21 cellular contexts compared by ENCODE assay signal in the genomic region with DNA sequence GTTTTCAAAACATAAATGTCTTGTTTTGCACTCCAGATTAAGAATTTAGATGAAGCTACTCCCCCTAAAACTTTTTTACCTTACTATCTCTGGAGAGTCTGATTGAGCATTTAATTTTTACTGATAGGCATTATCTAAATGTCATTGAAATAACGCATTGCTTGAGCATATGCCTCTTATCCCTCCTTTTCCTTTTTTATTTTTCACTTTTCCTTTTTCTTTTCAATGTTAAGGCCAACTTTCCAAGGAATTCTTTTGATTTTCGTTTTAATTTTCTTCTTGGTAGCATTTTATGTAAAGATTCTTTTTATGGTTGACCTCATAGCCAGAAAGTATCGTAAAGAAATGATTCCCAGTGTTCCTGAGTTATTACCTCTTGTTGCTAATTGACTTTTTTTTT. TPM values are rescaled to one million over a fixed set of nuclear protein-coding genes. Genes with fewer than 3 reads are reported as not detected.
DNase-seq lines count a peak whose midpoint lies in the region; ATAC-seq and TF ChIP-seq lines count a peak whose summit lies in the region.
"Had no signal": no experiment of that assay in that cellular context is flagged by ENCODE, and none has a peak within 500 bp of the region (broad histone marks: within the 10 kb centered on the region; RNA-seq: fewer than 3 reads in every experiment).

No MANE protein-coding gene starts in this region.

- peaks cover 20% of the 10 kb centered on the region for H3K36me3 Mint-ChIP-seq in activated CD4-positive, alpha-beta T cell treated with anti-CD3 and anti-CD28 coated beads, Interleukin-2, amount 10 ng/mL, durations not matched to agents 24 days and 14 days (ENCODE audit: low read depth)
- H3K36me3 Mint-ChIP-seq in activated CD4-positive, alpha-beta T cell treated with anti-CD3 and anti-CD28 coated beads for 36 hours (ENCODE audit: low read depth): peaks cover 14% of the 10 kb centered on the region
- peaks cover 12% of the 10 kb centered on the region for H3K36me3 Mint-ChIP-seq in activated naive CD8-positive, alpha-beta T cell treated with anti-CD3 and anti-CD28 coated beads, Interleukin-2, amount 10 ng/mL, durations not matched to agents 7 days and 5 days

- no peak for DNase-seq in activated CD4-positive, alpha-beta T cell treated with anti-CD3 and anti-CD28 coated beads, Interleukin-2, amount 10 ng/mL, durations not matched to agents 24 days and 14 days
- DNase-seq in activated CD4-positive, alpha-beta T cell treated with anti-CD3 and anti-CD28 coated beads for 36 hours: no peak
- DNase-seq in activated naive CD8-positive, alpha-beta T cell treated with anti-CD3 and anti-CD28 coated beads, Interleukin-2, amount 10 ng/mL, durations not matched to agents 7 days and 5 days: no peak
- DNase-seq in osteoblast (ENCODE audit: insufficient read length, low spot score, missing footprints) (no peak), SW 1271 (lab: John Stamatoyannopoulos, UW) (no peak), NCI-H1105 treated with DMSO at 0.1 percent for 48 hours (lab: John Stamatoyannopoulos, UW) (no peak)
- DNase-seq: activated naive CD4-positive, alpha-beta T cell treated with anti-CD3 and anti-CD28 coated beads for 36 hours; BE2C; EL; glutamatergic neuron; GOT3; left colon; NCI-H2029 treated with DMSO at 0.1 percent for 48 hours; upper lobe of left lung; WERI-Rb-1 had no signal

- H3K27ac ChIP-seq in osteoblast (ENCODE audit: low read depth, low read length): no peak overlapping the region
- H3K27ac ChIP-seq: right atrium auricular region, SJSA1, upper lobe of left lung, WERI-Rb-1 had no signal

- CTCF ChIA-PET in activated CD4-positive, alpha-beta T cell treated with anti-CD3 and anti-CD28 coated beads for 36 hours (lab: Charles Lee): interaction anchor here (0.6 to 0.7 kb wide), 2 partner anchors 78 to 103 kb away, joined by 3 read pairs; no protein-coding TSS in a partner anchor

- no peak overlapping the region for H2AFZ ChIP-seq in Loucy (ENCODE audit: low read length)
- H2AFZ ChIP-seq in osteoblast (ENCODE audit: low read length): no peak overlapping the region

- peak overlapping the region; percentile 40 for H3K9ac ChIP-seq in Loucy (ENCODE audit: low read depth, low read length, poor library complexity, severe bottlenecking)

- H3K4me3 ChIP-seq in Loucy (ENCODE audit: low read length, poor library complexity, severe bottlenecking): peak overlapping the region; percentile 85
- no peak overlapping the region for H3K4me3 ChIP-seq in osteoblast (ENCODE audit: insufficient read depth, low read length)
- H3K4me3 ChIP-seq: right atrium auricular region, SJSA1, upper lobe of left lung had no signal

- H3K27me3 Mint-ChIP-seq in activated CD4-positive, alpha-beta T cell treated with anti-CD3 and anti-CD28 coated beads, Interleukin-2, amount 10 ng/mL, durations not matched to agents 24 days and 14 days: no peaks in the 10 kb centered on the region
- H3K27me3 Mint-ChIP-seq in activated CD4-positive, alpha-beta T cell treated with anti-CD3 and anti-CD28 coated beads for 36 hours: no peaks in the 10 kb centered on the region
- H3K27me3 Mint-ChIP-seq in activated naive CD8-positive, alpha-beta T cell treated with anti-CD3 and anti-CD28 coated beads, Interleukin-2, amount 10 ng/mL, durations not matched to agents 7 days and 5 days: no peaks in the 10 kb centered on the region
- H3K27me3 Mint-ChIP-seq: central memory CD8-positive, alpha-beta T cell; memory B cell had no signal

- TF ChIP-seq CTCF in Loucy (conservative IDR thresholded peaks at IDR 0.05; ENCODE audit: low read length) (no peak), osteoblast (IDR thresholded peaks at IDR 0.05; ENCODE audit: extremely low read depth, low read depth, low read length) (no peak)

- H3K36me3 ChIP-seq in Loucy (ENCODE audit: insufficient read depth, low read length): no peaks in the 10 kb centered on the region
- no peaks in the 10 kb centered on the region for H3K36me3 ChIP-seq in osteoblast (ENCODE audit: insufficient read depth, low read length)
- H3K36me3 ChIP-seq: BE2C, right atrium auricular region, SJSA1, upper lobe of left lung, WERI-Rb-1 had no signal

- H3K27me3 ChIP-seq in Loucy (ENCODE audit: insufficient read depth, low read length, poor library complexity, severe bottlenecking) (no peaks in the 10 kb centered on the region), osteoblast (ENCODE audit: insufficient read depth, low read length) (no peaks in the 10 kb centered on the region)
- H3K27me3 ChIP-seq: BE2C, right atrium auricular region, SJSA1, upper lobe of left lung had no signal

- no peaks in the 10 kb centered on the region for H3K9me2 ChIP-seq in Loucy (replicated peaks; ENCODE audit: low read depth, low read length)

- H3K4me1 Mint-ChIP-seq in activated CD4-positive, alpha-beta T cell treated with anti-CD3 and anti-CD28 coated beads, Interleukin-2, amount 10 ng/mL, durations not matched to agents 24 days and 14 days: peaks cover 15% of the 10 kb centered on the region
- peaks cover 19% of the 10 kb centered on the region for H3K4me1 Mint-ChIP-seq in activated CD4-positive, alpha-beta T cell treated with anti-CD3 and anti-CD28 coated beads for 36 hours
- H3K4me1 Mint-ChIP-seq in activated naive CD8-positive, alpha-beta T cell treated with anti-CD3 and anti-CD28 coated beads, Interleukin-2, amount 10 ng/mL, durations not matched to agents 7 days and 5 days: peaks cover 21% of the 10 kb centered on the region

- H3K9me3 Mint-ChIP-seq in activated CD4-positive, alpha-beta T cell treated with anti-CD3 and anti-CD28 coated beads, Interleukin-2, amount 10 ng/mL, durations not matched to agents 24 days and 14 days: no peaks in the 10 kb centered on the region
- H3K9me3 Mint-ChIP-seq in activated CD4-positive, alpha-beta T cell treated with anti-CD3 and anti-CD28 coated beads for 36 hours (ENCODE audit: low read depth): no peaks in the 10 kb centered on the region
- no peaks in the 10 kb centered on the region for H3K9me3 Mint-ChIP-seq in activated naive CD8-positive, alpha-beta T cell treated with anti-CD3 and anti-CD28 coated beads, Interleukin-2, amount 10 ng/mL, durations not matched to agents 7 days and 5 days
- H3K9me3 Mint-ChIP-seq: activated naive CD4-positive, alpha-beta T cell treated with anti-CD3 and anti-CD28 coated beads for 36 hours; central memory CD8-positive, alpha-beta T cell; memory B cell had no signal

- H3F3A ChIP-seq in Loucy (ENCODE audit: low read depth): no peaks in the 10 kb centered on the region

- H3K79me2 ChIP-seq in Loucy (ENCODE audit: insufficient read depth, low read length): peaks cover 82% of the 10 kb centered on the region
- H3K79me2 ChIP-seq in osteoblast (ENCODE audit: insufficient read depth, low read length): peaks cover 76% of the 10 kb centered on the region

- no peak overlapping the region for H3K27ac Mint-ChIP-seq in activated CD4-positive, alpha-beta T cell treated with anti-CD3 and anti-CD28 coated beads, Interleukin-2, amount 10 ng/mL, durations not matched to agents 24 days and 14 days
- H3K27ac Mint-ChIP-seq in activated CD4-positive, alpha-beta T cell treated with anti-CD3 and anti-CD28 coated beads for 36 hours: no peak overlapping the region
- no peak overlapping the region for H3K27ac Mint-ChIP-seq in activated naive CD8-positive, alpha-beta T cell treated with anti-CD3 and anti-CD28 coated beads, Interleukin-2, amount 10 ng/mL, durations not matched to agents 7 days and 5 days
- H3K27ac Mint-ChIP-seq: activated naive CD4-positive, alpha-beta T cell treated with anti-CD3 and anti-CD28 coated beads for 36 hours; memory B cell had no signal

- no peak for ATAC-seq in activated CD4-positive, alpha-beta T cell treated with anti-CD3 and anti-CD28 coated beads for 36 hours
- no peak for ATAC-seq in activated naive CD8-positive, alpha-beta T cell treated with anti-CD3 and anti-CD28 coated beads, Interleukin-2, amount 10 ng/mL, durations not matched to agents 7 days and 5 days (ENCODE audit: low read depth)
- no peak for ATAC-seq in HG02884 (IDR thresholded peaks at IDR 0.05; ENCODE audit: unreplicated experiment)
- ATAC-seq: left colon had no signal

- intact Hi-C loops in activated CD4-positive, alpha-beta T cell treated with anti-CD3 and anti-CD28 coated beads, Interleukin-2, amount 10 ng/mL, durations not matched to agents 24 days and 14 days (cut with micrococcal nuclease): no loop called here
- intact Hi-C loops in activated CD4-positive, alpha-beta T cell treated with anti-CD3 and anti-CD28 coated beads for 36 hours (cut with DNase I, micrococcal nuclease): loop anchor here in 1 of 2 experiments (10.0 kb wide), 1 partner anchor 271 kb away; the partner anchor contains the start of gene CFL2

- H3K4me2 ChIP-seq in Loucy (ENCODE audit: low read depth, low read length, poor library complexity, severe bottlenecking) (peak overlapping the region; percentile 97), osteoblast (ENCODE audit: insufficient read depth, low read length) (peak overlapping the region; percentile 14)

- peak overlapping the region; percentile 66 for H3K4me3 Mint-ChIP-seq in activated CD4-positive, alpha-beta T cell treated with anti-CD3 and anti-CD28 coated beads, Interleukin-2, amount 10 ng/mL, durations not matched to agents 24 days and 14 days
- H3K4me3 Mint-ChIP-seq in activated CD4-positive, alpha-beta T cell treated with anti-CD3 and anti-CD28 coated beads for 36 hours: no peak overlapping the region
- H3K4me3 Mint-ChIP-seq in activated naive CD8-positive, alpha-beta T cell treated with anti-CD3 and anti-CD28 coated beads, Interleukin-2, amount 10 ng/mL, durations not matched to agents 7 days and 5 days: peak overlapping the region; percentile 44
- H3K4me3 Mint-ChIP-seq: central memory CD8-positive, alpha-beta T cell had no signal

- H3K4me1 ChIP-seq in Loucy (ENCODE audit: insufficient read depth, low read length, poor library complexity, severe bottlenecking) (peaks cover 59% of the 10 kb centered on the region), osteoblast (ENCODE audit: insufficient read depth, low read length) (peaks cover 18% of the 10 kb centered on the region)
- H3K4me1 ChIP-seq: BE2C had no signal

- POLR2A ChIA-PET in activated CD4-positive, alpha-beta T cell treated with anti-CD3 and anti-CD28 coated beads for 36 hours (lab: Charles Lee): interaction anchor here (0.8 kb wide), 1 partner anchor 55 kb away, joined by 4 read pairs; no protein-coding TSS in a partner anchor
- POLR2A ChIA-PET in activated naive CD8-positive, alpha-beta T cell treated with anti-CD3 and anti-CD28 coated beads, Interleukin-2, amount 10 ng/mL, durations not matched to agents 7 days and 5 days (lab: Charles Lee): no interaction called here

- H3K9me3 ChIP-seq in Loucy (ENCODE audit: insufficient read depth, low read depth, low read length): no peaks in the 10 kb centered on the region
- H3K9me3 ChIP-seq in osteoblast (ENCODE audit: low read depth, low read length): no peaks in the 10 kb centered on the region
- H3K9me3 ChIP-seq: BE2C, right atrium auricular region, SJSA1, upper lobe of left lung had no signal

- peaks cover 50% of the 10 kb centered on the region for H4K20me1 ChIP-seq in Loucy (ENCODE audit: insufficient read depth, low read length, poor library complexity, severe bottlenecking)
- H4K20me1 ChIP-seq in osteoblast (ENCODE audit: insufficient read depth, low read length): peaks cover 29% of the 10 kb centered on the region

RNA-seq across cellular contexts. Expression of gene SRP54, which starts 2.9 kb away (rescaled TPM):
- total RNA-seq in activated CD4-positive, alpha-beta T cell treated with anti-CD3 and anti-CD28 coated beads, Interleukin-2, amount 10 ng/mL, durations not matched to agents 24 days and 14 days: 73.6 and 73.8 TPM in 2 replicates
- 10 to 100 TPM; 81.1 to 88.4 TPM for total RNA-seq in activated CD4-positive, alpha-beta T cell treated with anti-CD3 and anti-CD28 coated beads for 36 hours
- total RNA-seq in activated naive CD8-positive, alpha-beta T cell treated with anti-CD3 and anti-CD28 coated beads, Interleukin-2, amount 10 ng/mL, durations not matched to agents 7 days and 5 days: 10 to 100 TPM; 60.2 to 61.5 TPM
- total RNA-seq in osteoblast: 66.6 and 72.0 TPM in 2 replicates
